Comparison of ENCODE assay signal across 8 cellular contexts in the genomic region with DNA sequence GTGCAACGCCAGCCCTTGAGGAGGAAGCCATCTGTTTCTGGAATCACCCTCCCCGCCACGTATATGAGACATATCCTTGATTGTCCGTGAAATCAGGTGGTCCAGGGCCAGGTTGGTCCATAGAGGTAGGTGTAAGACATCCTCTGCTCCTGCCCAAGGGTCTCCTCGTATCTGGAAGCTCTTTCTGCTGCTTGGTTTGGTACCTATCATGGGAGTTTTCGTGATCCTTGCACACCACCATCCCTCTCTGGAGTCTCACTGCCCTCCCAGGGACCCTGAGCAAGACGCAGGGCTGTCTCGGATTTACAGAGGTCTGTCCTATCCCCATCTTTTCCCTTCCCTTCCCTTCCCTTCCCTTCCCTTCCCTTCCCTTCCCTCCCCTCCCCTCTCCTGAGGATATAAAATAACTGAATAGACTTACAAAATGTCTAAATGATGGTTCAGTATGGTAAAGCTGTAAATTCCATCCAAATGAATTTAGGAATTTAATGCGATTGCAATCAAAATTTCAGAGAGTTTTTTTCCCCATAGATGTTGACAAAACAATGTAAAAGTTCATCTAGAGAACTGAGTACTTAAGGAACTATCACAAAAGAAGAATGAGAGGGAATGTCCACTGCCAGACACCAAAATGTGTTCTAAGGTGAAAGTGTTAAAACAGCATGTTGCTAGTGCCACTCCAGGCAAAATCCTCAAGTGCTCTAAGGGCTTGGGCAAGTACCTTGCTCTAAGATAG. TPM values are rescaled to one million over a fixed set of nuclear protein-coding genes. Genes with fewer than 3 reads are reported as not detected.
DNase-seq lines count a peak whose midpoint lies in the region; ATAC-seq lines count a peak whose summit lies in the region.

No MANE protein-coding gene starts in this region.

- peaks cover 3 to 4% of the 10 kb centered on the region in 2 donors for H3K9me3 Mint-ChIP-seq in stimulated activated naive B cell treated with anti-CD40 and anti-IgM and Interleukin-4, amounts not matched to agents 10 μg/mL and 1 μg/mL and 100 μg/mL, for 72 hours

- H3K9me3 ChIP-seq in T-helper 17 cell (ENCODE audit: control insufficient read depth, low read length, poor library complexity, severe bottlenecking): no peaks in the 10 kb centered on the region
- H3K9me3 ChIP-seq in iPS DF 6.9 (ENCODE audit: control insufficient read depth, insufficient read depth, low read length): no peaks in the 10 kb centered on the region

- DNase-seq in NCI-H82 (lab: John Stamatoyannopoulos, UW) (peak; percentile 50), NCI-H82 treated with DMSO at 0.1 percent for 48 hours (lab: John Stamatoyannopoulos, UW; ENCODE audit: unreplicated experiment) (no peak), T-helper 17 cell (no peak), iPS DF 6.9 (ENCODE audit: low read depth, low spot score) (peak; percentile 11), superior temporal gyrus (ENCODE audit: extremely low spot score) (no peak), COLO668 (lab: John Stamatoyannopoulos, UW; ENCODE audit: unreplicated experiment) (no peak)
- DNase-seq in stimulated activated naive B cell treated with anti-CD40 and anti-IgM and Interleukin-4, amounts not matched to agents 10 μg/mL and 1 μg/mL and 100 μg/mL, for 72 hours: peak; percentile 49

- H3K36me3 ChIP-seq in iPS DF 6.9 (ENCODE audit: control insufficient read depth, insufficient read depth, low read length): no peaks in the 10 kb centered on the region

- H3K27ac ChIP-seq in iPS DF 6.9 (ENCODE audit: low read length): no peak overlapping the region

- peak overlapping the region; percentile 68; the same call in 1 of the 2 replicates for H3K4me3 ChIP-seq in iPS DF 6.9 (ENCODE audit: low read length)

- no peaks in the 10 kb centered on the region for H3K4me1 ChIP-seq in iPS DF 6.9 (ENCODE audit: control insufficient read depth, insufficient read depth, low read length)

- WGBS in iPS DF 6.9 (ENCODE audit: insufficient coverage, insufficient read length): no CpG with 5 or more reads among the region's 9 CpGs

- no peaks in the 10 kb centered on the region for H3K27me3 Mint-ChIP-seq in T-helper 17 cell
- peaks cover 3 to 19% of the 10 kb centered on the region in 2 donors for H3K27me3 Mint-ChIP-seq in stimulated activated naive B cell treated with anti-CD40 and anti-IgM and Interleukin-4, amounts not matched to agents 10 μg/mL and 1 μg/mL and 100 μg/mL, for 72 hours

- H3K4me1 Mint-ChIP-seq in T-helper 17 cell: peaks cover 9% of the 10 kb centered on the region
- peaks cover 10 to 23% of the 10 kb centered on the region in 2 donors for H3K4me1 Mint-ChIP-seq in stimulated activated naive B cell treated with anti-CD40 and anti-IgM and Interleukin-4, amounts not matched to agents 10 μg/mL and 1 μg/mL and 100 μg/mL, for 72 hours

- ATAC-seq in T-helper 17 cell (no peak), HG02759 (IDR thresholded peaks at IDR 0.05; ENCODE audit: unreplicated experiment) (no peak)
- peak; percentile 58 to 60 for ATAC-seq in stimulated activated naive B cell treated with anti-CD40 and anti-IgM and Interleukin-4, amounts not matched to agents 10 μg/mL and 1 μg/mL and 100 μg/mL, for 72 hours (replicated peaks)

- H3K27ac Mint-ChIP-seq in T-helper 17 cell: peak overlapping the region; percentile 89
- peak overlapping the region; percentile 96 for H3K27ac Mint-ChIP-seq in stimulated activated naive B cell treated with anti-CD40 and anti-IgM and Interleukin-4, amounts not matched to agents 10 μg/mL and 1 μg/mL and 100 μg/mL, for 72 hours

- peak overlapping the region; percentile 93 for H3K4me3 Mint-ChIP-seq in T-helper 17 cell
- H3K4me3 Mint-ChIP-seq in stimulated activated naive B cell treated with anti-CD40 and anti-IgM and Interleukin-4, amounts not matched to agents 10 μg/mL and 1 μg/mL and 100 μg/mL, for 72 hours: peak overlapping the region; percentile 89 to 93

- peaks cover 3% of the 10 kb centered on the region for H3K36me3 Mint-ChIP-seq in T-helper 17 cell (ENCODE audit: low read depth)
- no peaks in the 10 kb centered on the region for H3K36me3 Mint-ChIP-seq in stimulated activated naive B cell treated with anti-CD40 and anti-IgM and Interleukin-4, amounts not matched to agents 10 μg/mL and 1 μg/mL and 100 μg/mL, for 72 hours

- H3K27me3 ChIP-seq in iPS DF 6.9 (ENCODE audit: control insufficient read depth, insufficient read depth, low read length): no peaks in the 10 kb centered on the region

RNA-seq across cellular contexts. Expression of a gene that starts 2.0 kb away (rescaled TPM):
- total RNA-seq in T-helper 17 cell: under 1 TPM; 0.26 to 0.67 TPM

RNA-seq across cellular contexts. Expression of a gene that starts 11.7 kb away (rescaled TPM):
- total RNA-seq in T-helper 17 cell: not detected

RNA-seq across cellular contexts. Expression of a gene that starts 52.5 kb away (rescaled TPM):
- not detected for total RNA-seq in T-helper 17 cell

Comparison
In these comparisons a context has a peak if more than half of its experiments do, and no peak if none do; other contexts are left out.
1. DNase-seq: peak in NCI-H82 (single experiment), iPS DF 6.9 (single experiment) and stimulated activated naive B cell treated with anti-CD40 and anti-IgM and Interleukin-4, amounts not matched to agents 10 μg/mL and 1 μg/mL and 100 μg/mL, for 72 hours (single experiment); none in NCI-H82 treated with DMSO at 0.1 percent for 48 hours (single experiment), T-helper 17 cell (0 of 3), superior temporal gyrus (single experiment) and COLO668 (single experiment).
2. ATAC-seq: peak in stimulated activated naive B cell treated with anti-CD40 and anti-IgM and Interleukin-4, amounts not matched to agents 10 μg/mL and 1 μg/mL and 100 μg/mL, for 72 hours (2 of 2); none in T-helper 17 cell (single experiment) and HG02759 (single experiment).